43 cellular contexts compared by ENCODE assay signal in the genomic region with DNA sequence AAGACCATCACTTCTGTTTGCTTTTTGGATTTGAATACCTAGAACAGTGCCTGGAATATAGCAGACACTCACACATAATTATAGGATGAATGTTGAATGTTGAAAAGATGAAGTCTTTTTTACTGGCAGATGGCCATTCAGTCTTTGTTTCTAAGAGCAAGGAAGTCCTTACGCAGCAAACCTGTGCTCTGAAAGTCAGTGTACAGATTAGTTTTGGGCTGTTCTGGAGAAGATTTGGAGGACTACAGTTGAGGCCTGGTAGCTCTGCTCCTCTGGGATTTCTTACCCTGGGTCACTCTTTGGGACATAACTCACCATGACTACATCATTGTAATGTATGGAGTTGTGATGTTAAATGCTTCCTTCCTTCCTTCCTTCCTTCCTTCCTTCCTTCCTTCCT. TPM values are rescaled to one million over a fixed set of nuclear protein-coding genes. Genes with fewer than 3 reads are reported as not detected.
"Had no signal": no experiment of that assay in that cellular context is flagged by ENCODE, and none has a peak within 500 bp of the region (broad histone marks: within the 10 kb centered on the region; RNA-seq: fewer than 3 reads in every experiment).

No MANE protein-coding gene starts in this region.

- H3K36me3 ChIP-seq: adrenal gland, ascending aorta, brain microvascular endothelial cell, breast epithelium, cardiac muscle cell had no signal

- H3K4me3 Mint-ChIP-seq: activated naive CD4-positive, alpha-beta T cell treated with anti-CD3 and anti-CD28 coated beads for 36 hours; activated naive CD4-positive, alpha-beta T cell treated with anti-CD3 and anti-CD28 coated beads, Interleukin-2, amount 10 ng/mL, durations not matched to agents 7 days and 5 days; activated naive CD4-positive, alpha-beta T cell treated with anti-CD3 and anti-CD28 coated beads, Interleukin-2, amount 50 U/mL, for 24 hours; activated naive CD8-positive, alpha-beta T cell; activated naive CD8-positive, alpha-beta T cell treated with anti-CD3 and anti-CD28 coated beads for 36 hours; activated naive CD8-positive, alpha-beta T cell treated with anti-CD3 and anti-CD28 coated beads, Interleukin-2, amount 10 ng/mL, durations not matched to agents 7 days and 5 days; activated naive CD8-positive, alpha-beta T cell treated with anti-CD3 and anti-CD28 coated beads, Interleukin-2, amount 50 U/mL, for 24 hours; activated T-cell treated with anti-CD3 and anti-CD28 coated beads, Interleukin-2, amount 50 U/mL, for 24 hours; activated T-cell treated with anti-CD3 and anti-CD28 coated beads, Interleukin-2, amount 50 U/mL, for 4 hours; activated T-cell treated with anti-CD3 and anti-CD28 coated beads, Interleukin-2, amount 50 U/mL, for 72 hours; activated T-helper 1 cell treated with anti-CD3 and anti-CD28 coated beads, Interleukin-12 subunit alpha, Interleukin-12 subunit beta, Interleukin-2, Interleukin-4 antibody, amounts not matched to agents 30 ng/mL and 10 ng/mL and 1 ng/mL, durations not matched to agents 14 hours and 24 hours and 36 hours; activated T-helper 17 cell treated with anti-CD3 and anti-CD28 coated beads, Interleukin-2, amount 50 U/mL, for 72 hours; brain; central memory CD8-positive, alpha-beta T cell had no signal

- H3K27ac Mint-ChIP-seq: activated naive CD4-positive, alpha-beta T cell treated with anti-CD3 and anti-CD28 coated beads for 36 hours; activated naive CD4-positive, alpha-beta T cell treated with anti-CD3 and anti-CD28 coated beads, Interleukin-2, amount 10 ng/mL, durations not matched to agents 7 days and 5 days; activated naive CD4-positive, alpha-beta T cell treated with anti-CD3 and anti-CD28 coated beads, Interleukin-2, amount 50 U/mL, for 24 hours; activated naive CD4-positive, alpha-beta T cell treated with anti-CD3 and anti-CD28 coated beads, Interleukin-2, amount 50 U/mL, for 72 hours; activated naive CD8-positive, alpha-beta T cell; activated naive CD8-positive, alpha-beta T cell treated with anti-CD3 and anti-CD28 coated beads for 36 hours; activated naive CD8-positive, alpha-beta T cell treated with anti-CD3 and anti-CD28 coated beads, Interleukin-2, amount 10 ng/mL, durations not matched to agents 7 days and 5 days; activated naive CD8-positive, alpha-beta T cell treated with anti-CD3 and anti-CD28 coated beads, Interleukin-2, amount 50 U/mL, for 24 hours; activated T-cell treated with anti-CD3 and anti-CD28 coated beads, Interleukin-2, amount 50 U/mL, for 24 hours; activated T-cell treated with anti-CD3 and anti-CD28 coated beads, Interleukin-2, amount 50 U/mL, for 72 hours; activated T-helper 1 cell treated with anti-CD3 and anti-CD28 coated beads, Interleukin-12 subunit alpha, Interleukin-12 subunit beta, Interleukin-2, Interleukin-4 antibody, amounts not matched to agents 30 ng/mL and 10 ng/mL and 1 ng/mL, durations not matched to agents 14 hours and 24 hours and 36 hours; activated T-helper 17 cell treated with anti-CD3 and anti-CD28 coated beads, Interleukin-2, amount 50 U/mL, for 72 hours; activated T-helper 2 cell treated with anti-CD3 and anti-CD28 coated beads, Interferon-gamma antibody, Interleukin-2, Interleukin-4, amounts not matched to agents 10 μg/mL and 5 μg/mL and 100 μg/mL, durations not matched to agents 14 hours and 24 hours and 36 hours; brain had no signal

- H3K9me3 ChIP-seq: adrenal gland, ascending aorta, body of pancreas, breast epithelium had no signal

- H3K4me3 ChIP-seq: adrenal gland, ascending aorta, body of pancreas, breast epithelium, cardiac muscle cell had no signal

- H3K27me3 ChIP-seq: adrenal gland, ascending aorta, body of pancreas, brain microvascular endothelial cell, breast epithelium, cardiac muscle cell had no signal

- H3K4me1 ChIP-seq: adrenal gland, ascending aorta, body of pancreas, breast epithelium had no signal

- ATAC-seq: activated naive CD4-positive, alpha-beta T cell treated with anti-CD3 and anti-CD28 coated beads, Interleukin-2, amount 50 U/mL, for 72 hours; activated naive CD8-positive, alpha-beta T cell treated with anti-CD3 and anti-CD28 coated beads, Interleukin-2, amount 50 U/mL, for 24 hours; activated T-cell treated with anti-CD3 and anti-CD28 coated beads, Interleukin-2, amount 50 U/mL, for 4 hours; activated T-cell treated with anti-CD3 and anti-CD28 coated beads, Interleukin-2, amount 50 U/mL, for 72 hours; activated T-helper 17 cell treated with anti-CD3 and anti-CD28 coated beads, Interleukin-2, amount 50 U/mL, for 72 hours; body of pancreas had no signal

- DNase-seq: activated effector memory CD4-positive, alpha-beta T cell treated with anti-CD3 and anti-CD28 coated beads, Interleukin-2, amount 50 U/mL, for 16 hours; activated effector memory CD4-positive, alpha-beta T cell treated with Interleukin-2 at 50 U/mL for 16 hours; activated gamma-delta T cell; activated gamma-delta T cell treated with Interleukin-2 at 50 U/mL for 16 hours; activated naive CD4-positive, alpha-beta T cell; activated naive CD4-positive, alpha-beta T cell treated with anti-CD3 and anti-CD28 coated beads for 36 hours; activated naive CD4-positive, alpha-beta T cell treated with anti-CD3 and anti-CD28 coated beads, Interleukin-2, amount 10 ng/mL, durations not matched to agents 7 days and 5 days; activated naive CD4-positive, alpha-beta T cell treated with anti-CD3 and anti-CD28 coated beads, Interleukin-2, amount 50 U/mL, for 16 hours; activated naive CD4-positive, alpha-beta T cell treated with Interleukin-2 at 50 U/mL for 16 hours; activated naive CD8-positive, alpha-beta T cell treated with anti-CD3 and anti-CD28 coated beads for 36 hours; activated naive CD8-positive, alpha-beta T cell treated with anti-CD3 and anti-CD28 coated beads, Interleukin-2, amount 10 ng/mL, durations not matched to agents 7 days and 5 days; activated naive CD8-positive, alpha-beta T cell treated with anti-CD3 and anti-CD28 coated beads, Interleukin-2, amount 50 U/mL, for 24 hours; activated T-cell treated with anti-CD3 and anti-CD28 coated beads, Interleukin-2, amount 50 U/mL, for 1 hour; activated T-cell treated with anti-CD3 and anti-CD28 coated beads, Interleukin-2, amount 50 U/mL, for 24 hours; activated T-cell treated with anti-CD3 and anti-CD28 coated beads, Interleukin-2, amount 50 U/mL, for 4 hours; activated T-cell treated with anti-CD3 and anti-CD28 coated beads, Interleukin-2, amount 50 U/mL, for 48 hours; activated T-cell treated with anti-CD3 and anti-CD28 coated beads, Interleukin-2, amount 50 U/mL, for 72 hours; adrenal gland; amniotic stem cell; amygdala; anterior cingulate cortex; aorta; body of pancreas; brain microvascular endothelial cell; caudate nucleus; central memory CD4-positive, alpha-beta T cell; cerebellar nuclear complex had no signal

- H3K27ac ChIP-seq: adrenal gland, ascending aorta, body of pancreas, brain microvascular endothelial cell, breast epithelium, cardiac muscle cell had no signal

- H3K9me3 Mint-ChIP-seq: activated naive CD4-positive, alpha-beta T cell treated with anti-CD3 and anti-CD28 coated beads for 36 hours; activated naive CD4-positive, alpha-beta T cell treated with anti-CD3 and anti-CD28 coated beads, Interleukin-2, amount 10 ng/mL, durations not matched to agents 7 days and 5 days; activated naive CD4-positive, alpha-beta T cell treated with anti-CD3 and anti-CD28 coated beads, Interleukin-2, amount 50 U/mL, for 24 hours; activated naive CD4-positive, alpha-beta T cell treated with anti-CD3 and anti-CD28 coated beads, Interleukin-2, amount 50 U/mL, for 72 hours; activated naive CD8-positive, alpha-beta T cell treated with anti-CD3 and anti-CD28 coated beads for 36 hours; activated naive CD8-positive, alpha-beta T cell treated with anti-CD3 and anti-CD28 coated beads, Interleukin-2, amount 10 ng/mL, durations not matched to agents 7 days and 5 days; activated naive CD8-positive, alpha-beta T cell treated with anti-CD3 and anti-CD28 coated beads, Interleukin-2, amount 50 U/mL, for 24 hours; activated T-cell treated with anti-CD3 and anti-CD28 coated beads, Interleukin-2, amount 50 U/mL, for 24 hours; activated T-cell treated with anti-CD3 and anti-CD28 coated beads, Interleukin-2, amount 50 U/mL, for 4 hours; activated T-cell treated with anti-CD3 and anti-CD28 coated beads, Interleukin-2, amount 50 U/mL, for 72 hours; activated T-helper 1 cell treated with anti-CD3 and anti-CD28 coated beads, Interleukin-12 subunit alpha, Interleukin-12 subunit beta, Interleukin-2, Interleukin-4 antibody, amounts not matched to agents 30 ng/mL and 10 ng/mL and 1 ng/mL, durations not matched to agents 14 hours and 24 hours and 36 hours; activated T-helper 17 cell treated with anti-CD3 and anti-CD28 coated beads, Interleukin-2, amount 50 U/mL, for 72 hours; activated T-helper 2 cell treated with anti-CD3 and anti-CD28 coated beads, Interferon-gamma antibody, Interleukin-2, Interleukin-4, amounts not matched to agents 10 μg/mL and 5 μg/mL and 100 μg/mL, durations not matched to agents 14 hours and 24 hours and 36 hours; brain; central memory CD8-positive, alpha-beta T cell had no signal

- H3K4me1 Mint-ChIP-seq: activated naive CD4-positive, alpha-beta T cell treated with anti-CD3 and anti-CD28 coated beads, Interleukin-2, amount 10 ng/mL, durations not matched to agents 7 days and 5 days; activated naive CD4-positive, alpha-beta T cell treated with anti-CD3 and anti-CD28 coated beads, Interleukin-2, amount 50 U/mL, for 24 hours; activated naive CD8-positive, alpha-beta T cell treated with anti-CD3 and anti-CD28 coated beads for 36 hours; activated naive CD8-positive, alpha-beta T cell treated with anti-CD3 and anti-CD28 coated beads, Interleukin-2, amount 10 ng/mL, durations not matched to agents 7 days and 5 days; activated naive CD8-positive, alpha-beta T cell treated with anti-CD3 and anti-CD28 coated beads, Interleukin-2, amount 50 U/mL, for 24 hours; activated T-helper 17 cell treated with anti-CD3 and anti-CD28 coated beads, Interleukin-2, amount 50 U/mL, for 72 hours; brain; central memory CD8-positive, alpha-beta T cell had no signal

- H3K36me3 Mint-ChIP-seq: activated naive CD4-positive, alpha-beta T cell treated with anti-CD3 and anti-CD28 coated beads, Interleukin-2, amount 10 ng/mL, durations not matched to agents 7 days and 5 days; activated naive CD4-positive, alpha-beta T cell treated with anti-CD3 and anti-CD28 coated beads, Interleukin-2, amount 50 U/mL, for 24 hours; activated naive CD4-positive, alpha-beta T cell treated with anti-CD3 and anti-CD28 coated beads, Interleukin-2, amount 50 U/mL, for 72 hours; activated naive CD8-positive, alpha-beta T cell; activated naive CD8-positive, alpha-beta T cell treated with anti-CD3 and anti-CD28 coated beads for 36 hours; activated naive CD8-positive, alpha-beta T cell treated with anti-CD3 and anti-CD28 coated beads, Interleukin-2, amount 10 ng/mL, durations not matched to agents 7 days and 5 days; brain had no signal

RNA-seq across cellular contexts. Expression of gene OR4E2, which starts 3.3 kb away (rescaled TPM):
- total RNA-seq: activated naive CD4-positive, alpha-beta T cell treated with anti-CD3 and anti-CD28 coated beads for 36 hours; activated naive CD8-positive, alpha-beta T cell treated with anti-CD3 and anti-CD28 coated beads for 36 hours; activated naive CD8-positive, alpha-beta T cell treated with anti-CD3 and anti-CD28 coated beads, Interleukin-2, amount 10 ng/mL, durations not matched to agents 7 days and 5 days; activated T-cell treated with anti-CD3 and anti-CD28 coated beads, Interleukin-2, amount 50 U/mL, for 4 hours; activated T-cell treated with anti-CD3 and anti-CD28 coated beads, Interleukin-2, amount 50 U/mL, for 72 hours; activated T-helper 1 cell treated with anti-CD3 and anti-CD28 coated beads, Interleukin-12 subunit alpha, Interleukin-12 subunit beta, Interleukin-2, Interleukin-4 antibody, amounts not matched to agents 30 ng/mL and 10 ng/mL and 1 ng/mL, durations not matched to agents 14 hours and 24 hours and 36 hours; activated T-helper 17 cell treated with anti-CD3 and anti-CD28 coated beads, Interleukin-2, amount 50 U/mL, for 72 hours; activated T-helper 2 cell treated with anti-CD3 and anti-CD28 coated beads, Interferon-gamma antibody, Interleukin-2, Interleukin-4, amounts not matched to agents 10 μg/mL and 5 μg/mL and 100 μg/mL, durations not matched to agents 14 hours and 24 hours and 36 hours; adrenal gland; aorta; ascending aorta; astrocyte; body of pancreas; breast epithelium; bronchial epithelial cell; cardiac muscle cell; cardiac septum; cerebellum; chondrocyte had no signal

RNA-seq across cellular contexts. Expression of gene OR4E1, which starts 16.6 kb away (rescaled TPM):
- total RNA-seq: activated naive CD8-positive, alpha-beta T cell treated with anti-CD3 and anti-CD28 coated beads for 36 hours; activated T-cell treated with anti-CD3 and anti-CD28 coated beads, Interleukin-2, amount 50 U/mL, for 4 hours; activated T-cell treated with anti-CD3 and anti-CD28 coated beads, Interleukin-2, amount 50 U/mL, for 72 hours; activated T-helper 1 cell treated with anti-CD3 and anti-CD28 coated beads, Interleukin-12 subunit alpha, Interleukin-12 subunit beta, Interleukin-2, Interleukin-4 antibody, amounts not matched to agents 30 ng/mL and 10 ng/mL and 1 ng/mL, durations not matched to agents 14 hours and 24 hours and 36 hours; adrenal gland; aorta; ascending aorta; astrocyte; body of pancreas; breast epithelium; bronchial epithelial cell; cardiac muscle cell; cardiac septum; cerebellum; chondrocyte had no signal

RNA-seq across cellular contexts. Expression of gene OR10G2, which starts 22.2 kb away (rescaled TPM):
- total RNA-seq: activated naive CD4-positive, alpha-beta T cell treated with anti-CD3 and anti-CD28 coated beads for 36 hours; activated naive CD4-positive, alpha-beta T cell treated with anti-CD3 and anti-CD28 coated beads, Interleukin-2, amount 50 U/mL, for 72 hours; activated naive CD8-positive, alpha-beta T cell treated with anti-CD3 and anti-CD28 coated beads for 36 hours; activated naive CD8-positive, alpha-beta T cell treated with anti-CD3 and anti-CD28 coated beads, Interleukin-2, amount 10 ng/mL, durations not matched to agents 7 days and 5 days; activated T-cell treated with anti-CD3 and anti-CD28 coated beads, Interleukin-2, amount 50 U/mL, for 4 hours; activated T-cell treated with anti-CD3 and anti-CD28 coated beads, Interleukin-2, amount 50 U/mL, for 72 hours; activated T-helper 1 cell treated with anti-CD3 and anti-CD28 coated beads, Interleukin-12 subunit alpha, Interleukin-12 subunit beta, Interleukin-2, Interleukin-4 antibody, amounts not matched to agents 30 ng/mL and 10 ng/mL and 1 ng/mL, durations not matched to agents 14 hours and 24 hours and 36 hours; activated T-helper 17 cell treated with anti-CD3 and anti-CD28 coated beads, Interleukin-2, amount 50 U/mL, for 72 hours; activated T-helper 2 cell treated with anti-CD3 and anti-CD28 coated beads, Interferon-gamma antibody, Interleukin-2, Interleukin-4, amounts not matched to agents 10 μg/mL and 5 μg/mL and 100 μg/mL, durations not matched to agents 14 hours and 24 hours and 36 hours; adrenal gland; aorta; ascending aorta; astrocyte; body of pancreas; breast epithelium; bronchial epithelial cell; cardiac muscle cell; cardiac septum; cerebellum; chondrocyte had no signal
